15 cellular contexts compared by ENCODE assay signal in the genomic region with DNA sequence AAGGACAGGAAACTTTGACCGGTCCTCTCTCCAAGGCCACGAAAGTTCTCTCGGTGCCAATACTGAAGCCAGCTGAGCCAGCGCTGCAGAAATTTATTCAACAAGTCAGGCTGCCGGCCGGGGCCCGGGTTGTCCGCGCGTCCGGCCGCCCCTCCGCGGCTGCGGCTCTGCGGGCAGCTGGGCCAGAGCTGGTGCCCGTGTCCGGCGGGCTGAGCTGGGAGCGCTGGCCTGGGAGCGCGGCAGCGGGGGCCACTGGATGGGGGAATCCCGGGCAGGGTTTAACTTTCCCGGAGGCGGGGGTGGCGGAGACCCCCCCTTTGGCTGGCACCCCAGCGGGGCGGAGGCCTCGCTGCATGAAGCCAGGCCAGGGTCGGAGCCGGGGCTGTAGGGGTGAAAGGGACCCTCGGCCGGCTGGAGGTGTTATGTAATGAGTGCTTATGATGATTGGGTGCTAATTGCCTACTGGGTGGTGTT. TPM values are rescaled to one million over a fixed set of nuclear protein-coding genes. Genes with fewer than 3 reads are reported as not detected.
A peak's percentile ranks its signal among the peaks of the same experiment; 100 is the strongest.
DNase-seq lines count a peak whose midpoint lies in the region; ATAC-seq and TF ChIP-seq lines count a peak whose summit lies in the region.
"Had no signal": no experiment of that assay in that cellular context is flagged by ENCODE, and none has a peak within 500 bp of the region (broad histone marks: within the 10 kb centered on the region; RNA-seq: fewer than 3 reads in every experiment).

No MANE protein-coding gene starts in this region.

- no peak for ATAC-seq in SK-N-SH treated with all-trans-retinoic acid at 6 μM for 48 hours
- ATAC-seq in GM23338, result peak; percentile 7; the same call in 2 of the 3 replicates
- ATAC-seq in left lung, result no peak
- ATAC-seq in sciatic nerve, result no peak

- CTCF ChIA-PET in SK-N-SH (lab: Yijun Ruan, JAX), result interaction anchor here (1.5 to 1.6 kb wide), 2 partner anchors 13 to 395 kb away, joined by 4 read pairs; no protein-coding TSS in a partner anchor

- POLR2A ChIA-PET in SK-N-SH (lab: Yijun Ruan, JAX), result interaction anchor here (0.6 kb wide), 1 partner anchor 325 kb away, joined by 4 read pairs; no protein-coding TSS in a partner anchor

- H3K27me3 Mint-ChIP-seq in GM23338 (ENCODE audit: insufficient read depth, low read depth, poor library complexity) (peaks cover 44% of the 10 kb centered on the region), chondrocyte (ENCODE audit: low read depth) (peaks cover 34% of the 10 kb centered on the region), neural progenitor cell (ENCODE audit: insufficient read depth, low read depth) (peaks cover 44% of the 10 kb centered on the region)

- H3K4me3 Mint-ChIP-seq in GM23338 (peak overlapping the region; percentile 73), chondrocyte (ENCODE audit: unreplicated experiment) (peak overlapping the region; percentile 60), neural progenitor cell (peak overlapping the region; percentile 81)

- no peak for TF ChIP-seq EP300 in SK-N-SH (IDR thresholded peaks at IDR 0.05; ENCODE audit: borderline replicate concordance in 1 of 2, low read depth in 1 of 2, low read length in 1 of 2)

- 10% methylated on average over 2 of the region's 34 CpGs for WGBS in SK-N-SH (ENCODE audit: low lambda C conversion rate)

- H3K27ac ChIP-seq in SK-N-SH (ENCODE audit: low read depth in 2 of 2, low read length in 1 of 2) (no peak overlapping the region), GM23338 (ENCODE audit: low read depth) (no peak overlapping the region), neural progenitor cell (no peak overlapping the region), left lung (no peak overlapping the region)
- H3K27ac ChIP-seq: colonic mucosa, skin epidermis, upper lobe of right lung had no signal

- DNase-seq in SK-N-SH (peak; percentile 41), GM23338 (ENCODE audit: low spot score) (peak; percentile 40), chondrocyte (ENCODE audit: low spot score) (no peak), neural progenitor cell (ENCODE audit: low spot score) (peak; percentile 50), left lung (no peak), superior temporal gyrus (ENCODE audit: extremely low spot score) (no peak), sciatic nerve (ENCODE audit: low spot score) (no peak)
- DNase-seq: activated CD4-positive, CD25-positive, alpha-beta regulatory T cell treated with anti-CD3 and anti-CD28 coated beads, Interleukin-2, amount 50 U/mL, for 72 hours; activated gamma-delta T cell; colonic mucosa; upper lobe of right lung had no signal

- no peak for TF ChIP-seq RAD21 in SK-N-SH (IDR thresholded peaks at IDR 0.05; ENCODE audit: low read length)

- no peaks in the 10 kb centered on the region for H3K36me3 Mint-ChIP-seq in GM23338 (ENCODE audit: low read depth)
- H3K36me3 Mint-ChIP-seq in chondrocyte (ENCODE audit: low read depth), result no peaks in the 10 kb centered on the region
- H3K36me3 Mint-ChIP-seq in neural progenitor cell, result no peaks in the 10 kb centered on the region

- no peak overlapping the region for H2AFZ ChIP-seq in SK-N-SH (ENCODE audit: low read depth)
- no peak overlapping the region for H2AFZ ChIP-seq in GM23338
- no peak overlapping the region for H2AFZ ChIP-seq in neural progenitor cell (replicated peaks)

- no peaks in the 10 kb centered on the region for H3K36me3 ChIP-seq in SK-N-SH (replicated peaks in 1 of 2; ENCODE audit: control insufficient read depth in 1 of 2, insufficient read depth in 2 of 2, low read length in 1 of 2)
- H3K36me3 ChIP-seq in GM23338 (ENCODE audit: insufficient read depth), result no peaks in the 10 kb centered on the region
- H3K36me3 ChIP-seq in neural progenitor cell, result no peaks in the 10 kb centered on the region
- no peaks in the 10 kb centered on the region for H3K36me3 ChIP-seq in left lung
- H3K36me3 ChIP-seq: colonic mucosa, upper lobe of right lung had no signal

- H3F3A ChIP-seq in SK-N-SH (replicated peaks; ENCODE audit: insufficient read depth) (no peaks in the 10 kb centered on the region), GM23338 (replicated peaks; ENCODE audit: low read depth) (peaks cover 3% of the 10 kb centered on the region; the same call in 1 of the 2 replicates), neural progenitor cell (ENCODE audit: low read depth) (peaks cover 4% of the 10 kb centered on the region)

- no peak for TF ChIP-seq CTCF in SK-N-SH (IDR thresholded peaks at IDR 0.05)
- TF ChIP-seq CTCF in GM23338 (conservative IDR thresholded peaks at IDR 0.05; ENCODE audit: low read depth in 2 of 2), result no peak
- TF ChIP-seq CTCF in chondrocyte (IDR thresholded peaks at IDR 0.05), result no peak
- no peak for TF ChIP-seq CTCF in neural progenitor cell (IDR thresholded peaks at IDR 0.05)
- TF ChIP-seq CTCF in left lung (IDR thresholded peaks at IDR 0.05), result no peak

- no peak overlapping the region for H3K4me3 ChIP-seq in SK-N-SH (ENCODE audit: low read depth in 2 of 2, low read length in 1 of 2)
- H3K4me3 ChIP-seq in GM23338, result peak overlapping the region; percentile 55
- H3K4me3 ChIP-seq in neural progenitor cell, result peak overlapping the region; percentile 53
- H3K4me3 ChIP-seq in left lung, result no peak overlapping the region
- H3K4me3 ChIP-seq: colonic mucosa, upper lobe of right lung had no signal

- intact Hi-C loops in left lung (cut with DNase I) (no loop called here), sciatic nerve (cut with DNase I) (loop anchor here (5.0 kb wide), 1 partner anchor 469 kb away; no protein-coding TSS in a partner anchor)

- no peaks in the 10 kb centered on the region for H3K9me3 Mint-ChIP-seq in GM23338
- H3K9me3 Mint-ChIP-seq in chondrocyte (ENCODE audit: low read depth), result no peaks in the 10 kb centered on the region
- H3K9me3 Mint-ChIP-seq in neural progenitor cell, result no peaks in the 10 kb centered on the region

- H3K79me2 ChIP-seq in SK-N-SH (ENCODE audit: insufficient read depth), result no peaks in the 10 kb centered on the region
- no peaks in the 10 kb centered on the region for H3K79me2 ChIP-seq in GM23338 (replicated peaks; ENCODE audit: insufficient read depth)
- H3K79me2 ChIP-seq in neural progenitor cell (ENCODE audit: low read depth), result no peaks in the 10 kb centered on the region

- H3K9me2 ChIP-seq in SK-N-SH (no peaks in the 10 kb centered on the region), GM23338 (ENCODE audit: insufficient read depth) (no peaks in the 10 kb centered on the region)

- no peak overlapping the region for H3K4me2 ChIP-seq in SK-N-SH
- H3K4me2 ChIP-seq in GM23338, result peak overlapping the region; percentile 75
- H3K4me2 ChIP-seq in neural progenitor cell, result peak overlapping the region; percentile 83

- H3K9ac ChIP-seq in SK-N-SH (no peak overlapping the region), neural progenitor cell (no peak overlapping the region)

- H4K20me1 ChIP-seq in SK-N-SH (ENCODE audit: insufficient read depth) (no peaks in the 10 kb centered on the region), GM23338 (replicated peaks; ENCODE audit: insufficient read depth) (peaks cover 11% of the 10 kb centered on the region; the same call in 1 of the 2 replicates), neural progenitor cell (ENCODE audit: low read depth) (peaks cover 24% of the 10 kb centered on the region)

- peaks cover 12% of the 10 kb centered on the region for H3K4me1 Mint-ChIP-seq in GM23338
- peaks cover 8% of the 10 kb centered on the region for H3K4me1 Mint-ChIP-seq in chondrocyte (ENCODE audit: low read depth)
- peaks cover 13% of the 10 kb centered on the region for H3K4me1 Mint-ChIP-seq in neural progenitor cell

- H3K9me3 ChIP-seq in SK-N-SH, result no peaks in the 10 kb centered on the region
- no peaks in the 10 kb centered on the region for H3K9me3 ChIP-seq in neural progenitor cell (ENCODE audit: low read depth)
- no peaks in the 10 kb centered on the region for H3K9me3 ChIP-seq in left lung
- H3K9me3 ChIP-seq: colonic mucosa, upper lobe of right lung had no signal

- H3K27me3 ChIP-seq in SK-N-SH (ENCODE audit: insufficient read depth) (no peaks in the 10 kb centered on the region; the same call in 1 of the 2 replicates), GM23338 (ENCODE audit: insufficient read depth) (peaks cover 46% of the 10 kb centered on the region), neural progenitor cell (peaks cover 99% of the 10 kb centered on the region), left lung (peaks cover 22 to 92% of the 10 kb centered on the region in 2 donors)

- no peaks in the 10 kb centered on the region; a peak in 1 of 4 replicates for H3K4me1 ChIP-seq in SK-N-SH (ENCODE audit: control insufficient read depth in 1 of 2, insufficient read depth in 2 of 2, low read depth in 1 of 2, low read length in 1 of 2)
- H3K4me1 ChIP-seq in GM23338 (ENCODE audit: insufficient read depth), result no peaks in the 10 kb centered on the region; the same call in 1 of the 2 replicates
- H3K4me1 ChIP-seq in neural progenitor cell, result peaks cover 4% of the 10 kb centered on the region
- peaks cover 0 to 12% of the 10 kb centered on the region in 2 donors for H3K4me1 ChIP-seq in left lung
- H3K4me1 ChIP-seq: colonic mucosa had no signal

- H3K27ac Mint-ChIP-seq in GM23338 (no peak overlapping the region), chondrocyte (ENCODE audit: unreplicated experiment) (no peak overlapping the region), neural progenitor cell (no peak overlapping the region)

RNA-seq across cellular contexts. Expression of a gene that starts 12.3 kb away (rescaled TPM):
- polyA plus RNA-seq in SK-N-SH (2012; rRNA removed), result under 0.01 TPM in 1 of 2 replicates, not detected in the other
- polyA plus RNA-seq in SK-N-SH (2012; cell fraction: cytosol; rRNA removed), result under 0.01 TPM in 1 of 2 replicates, not detected in the other
- 0.01 and 0.02 TPM in 2 replicates for polyA plus RNA-seq in SK-N-SH (2012; cell fraction: nucleus; rRNA removed)
- total RNA-seq in GM23338 (2014; rRNA removed; shearing (Covaris generic)), result 1.7 and 2.4 TPM in 2 replicates
- polyA plus RNA-seq in GM23338 (2016; fragmentation: Nextera tagmentation; extraction: Ambion mirVana), result 0.42 and 0.47 TPM in 2 replicates
- total RNA-seq in chondrocyte, result 0.02 to 0.08 TPM (median 0.05 TPM) in 3 replicates
- 0.11 and 0.22 TPM in 2 replicates for total RNA-seq in neural progenitor cell (ENCODE audit: low replicate concordance)
- total RNA-seq in left lung, result under 1 TPM; 0.03 to 0.10 TPM
- total RNA-seq in sciatic nerve, result 0.40 TPM
- total RNA-seq: LHCN-M2, SK-MEL-5 had no signal

RNA-seq across cellular contexts. Expression of a gene that starts 25.7 kb away (rescaled TPM):
- 77.3 and 97.2 TPM in 2 replicates for polyA plus RNA-seq in SK-N-SH (2012; rRNA removed)
- polyA plus RNA-seq in SK-N-SH (2012; cell fraction: cytosol; rRNA removed), result 67.1 and 75.9 TPM in 2 replicates
- polyA plus RNA-seq in SK-N-SH (2012; cell fraction: nucleus; rRNA removed), result 48.9 and 89.0 TPM in 2 replicates
- total RNA-seq in GM23338 (2014; rRNA removed; shearing (Covaris generic)), result 153 and 169 TPM in 2 replicates
- 215 and 216 TPM in 2 replicates for polyA plus RNA-seq in GM23338 (2016; fragmentation: Nextera tagmentation; extraction: Ambion mirVana)
- 44.1 to 52.3 TPM (median 47.9 TPM) in 3 replicates for total RNA-seq in chondrocyte
- total RNA-seq in neural progenitor cell (ENCODE audit: low replicate concordance), result 27.7 and 68.3 TPM in 2 replicates
- total RNA-seq in left lung, result 10 to 100 TPM; 63.5 to 88.4 TPM
- 58.2 TPM for total RNA-seq in sciatic nerve

RNA-seq across cellular contexts. Expression of a gene that starts 37.9 kb away (rescaled TPM):
- polyA plus RNA-seq in SK-N-SH (2012; rRNA removed) (375 and 436 TPM in 2 replicates), GM23338 (2016; fragmentation: Nextera tagmentation; extraction: Ambion mirVana) (553 and 628 TPM in 2 replicates)
- polyA plus RNA-seq in SK-N-SH (2012; cell fraction: cytosol; rRNA removed), result 311 and 361 TPM in 2 replicates
- polyA plus RNA-seq in SK-N-SH (2012; cell fraction: nucleus; rRNA removed), result 604 and 658 TPM in 2 replicates
- 366 and 446 TPM in 2 replicates for total RNA-seq in GM23338 (2014; rRNA removed; shearing (Covaris generic))
- total RNA-seq in chondrocyte (128 to 541 TPM (median 513 TPM) in 3 replicates), neural progenitor cell (ENCODE audit: low replicate concordance) (189 and 230 TPM in 2 replicates), left lung (100 to 1,000 TPM; 204 to 308 TPM), sciatic nerve (319 TPM)

RNA-seq across cellular contexts. Expression of a gene that starts 56.2 kb away (rescaled TPM):
- polyA plus RNA-seq in SK-N-SH (2012; rRNA removed) (7.5 and 7.7 TPM in 2 replicates), GM23338 (2016; fragmentation: Nextera tagmentation; extraction: Ambion mirVana) (12.2 and 13.2 TPM in 2 replicates)
- polyA plus RNA-seq in SK-N-SH (2012; cell fraction: cytosol; rRNA removed), result 6.2 and 7.6 TPM in 2 replicates
- 7.8 and 8.4 TPM in 2 replicates for polyA plus RNA-seq in SK-N-SH (2012; cell fraction: nucleus; rRNA removed)
- 30.0 and 40.1 TPM in 2 replicates for total RNA-seq in GM23338 (2014; rRNA removed; shearing (Covaris generic))
- total RNA-seq in chondrocyte (22.7 to 24.0 TPM (median 23.0 TPM) in 3 replicates), neural progenitor cell (ENCODE audit: low replicate concordance) (22.0 and 32.7 TPM in 2 replicates), left lung (10 to 100 TPM; 16.1 to 27.2 TPM), sciatic nerve (19.0 TPM)

Comparison
In these comparisons a context has a peak if more than half of its experiments do, and no peak if none do; other contexts are left out.
1. DNase-seq: peak in SK-N-SH (single experiment), GM23338 (single experiment) and neural progenitor cell (single experiment); none in chondrocyte (single experiment), left lung (0 of 2), superior temporal gyrus (single experiment) and sciatic nerve (single experiment).
2. H3K4me3 ChIP-seq: peak in GM23338 (single experiment) and neural progenitor cell (single experiment); none in SK-N-SH (0 of 2) and left lung (0 of 2).
3. Peak in every context shown above with its lines, with median percentiles within 50 percentile points of each other: H3K4me3 Mint-ChIP-seq.